In the genomic region with DNA sequence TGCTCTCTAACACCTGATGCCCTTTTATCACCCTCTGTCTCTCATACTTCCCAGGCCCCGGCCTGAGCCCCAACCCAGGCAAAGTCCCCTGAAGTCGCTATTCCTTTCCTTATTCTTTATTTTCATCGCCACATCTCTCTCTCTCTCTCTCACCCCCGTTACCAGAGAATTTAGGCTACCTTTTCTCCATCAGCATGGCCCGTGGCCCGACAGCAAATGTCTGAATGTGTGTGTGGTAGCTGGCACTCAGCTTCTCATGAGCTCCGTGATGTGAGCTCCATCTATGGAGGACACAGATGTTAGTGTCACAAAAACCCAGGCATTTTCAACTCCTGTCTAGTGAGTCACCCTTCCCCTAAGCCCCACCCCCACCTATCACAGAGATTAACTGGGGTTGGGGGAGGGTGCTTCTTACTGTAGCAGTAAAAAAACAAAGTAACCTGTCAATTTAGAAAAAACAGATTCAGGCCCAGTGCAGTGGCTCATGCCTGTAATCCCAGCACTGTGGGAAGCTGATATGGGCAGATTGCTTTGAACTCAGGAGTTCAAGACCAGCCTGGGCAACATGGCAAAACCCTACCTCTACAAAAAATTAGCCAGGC, we compare ENCODE assay signal across 1 cellular context.
TF ChIP-seq lines count a peak whose summit lies in the region.

No MANE protein-coding gene starts in this region.

TF ChIP-seq in GM12878, 131 proteins besides CTCF, POLR2A, EP300 and RAD21 (continued from another document and continues in another):
- TF ChIP-seq REST (IDR thresholded peaks at IDR 0.05; ENCODE audit: low read depth, low read length) = no peak
- no peak for TF ChIP-seq CBX3 (IDR thresholded peaks at IDR 0.05; ENCODE audit: borderline replicate concordance, low read depth)
- no peak; a peak in 1 of 4 replicates for TF ChIP-seq ETV6 (conservative IDR thresholded peaks at IDR 0.05 in 1 of 2, IDR thresholded peaks at IDR 0.05 in 1 of 2; ENCODE audit: borderline replicate concordance in 1 of 2, low read depth in 1 of 2)
- TF ChIP-seq MEF2A (IDR thresholded peaks at IDR 0.05; ENCODE audit: insufficient read depth, low read depth, low read length) = no peak
- TF ChIP-seq TARDBP (IDR thresholded peaks at IDR 0.05; ENCODE audit: borderline replicate concordance) = peak; percentile 73; the same call in 1 of the 2 replicates
- TF ChIP-seq, protein P1, sequence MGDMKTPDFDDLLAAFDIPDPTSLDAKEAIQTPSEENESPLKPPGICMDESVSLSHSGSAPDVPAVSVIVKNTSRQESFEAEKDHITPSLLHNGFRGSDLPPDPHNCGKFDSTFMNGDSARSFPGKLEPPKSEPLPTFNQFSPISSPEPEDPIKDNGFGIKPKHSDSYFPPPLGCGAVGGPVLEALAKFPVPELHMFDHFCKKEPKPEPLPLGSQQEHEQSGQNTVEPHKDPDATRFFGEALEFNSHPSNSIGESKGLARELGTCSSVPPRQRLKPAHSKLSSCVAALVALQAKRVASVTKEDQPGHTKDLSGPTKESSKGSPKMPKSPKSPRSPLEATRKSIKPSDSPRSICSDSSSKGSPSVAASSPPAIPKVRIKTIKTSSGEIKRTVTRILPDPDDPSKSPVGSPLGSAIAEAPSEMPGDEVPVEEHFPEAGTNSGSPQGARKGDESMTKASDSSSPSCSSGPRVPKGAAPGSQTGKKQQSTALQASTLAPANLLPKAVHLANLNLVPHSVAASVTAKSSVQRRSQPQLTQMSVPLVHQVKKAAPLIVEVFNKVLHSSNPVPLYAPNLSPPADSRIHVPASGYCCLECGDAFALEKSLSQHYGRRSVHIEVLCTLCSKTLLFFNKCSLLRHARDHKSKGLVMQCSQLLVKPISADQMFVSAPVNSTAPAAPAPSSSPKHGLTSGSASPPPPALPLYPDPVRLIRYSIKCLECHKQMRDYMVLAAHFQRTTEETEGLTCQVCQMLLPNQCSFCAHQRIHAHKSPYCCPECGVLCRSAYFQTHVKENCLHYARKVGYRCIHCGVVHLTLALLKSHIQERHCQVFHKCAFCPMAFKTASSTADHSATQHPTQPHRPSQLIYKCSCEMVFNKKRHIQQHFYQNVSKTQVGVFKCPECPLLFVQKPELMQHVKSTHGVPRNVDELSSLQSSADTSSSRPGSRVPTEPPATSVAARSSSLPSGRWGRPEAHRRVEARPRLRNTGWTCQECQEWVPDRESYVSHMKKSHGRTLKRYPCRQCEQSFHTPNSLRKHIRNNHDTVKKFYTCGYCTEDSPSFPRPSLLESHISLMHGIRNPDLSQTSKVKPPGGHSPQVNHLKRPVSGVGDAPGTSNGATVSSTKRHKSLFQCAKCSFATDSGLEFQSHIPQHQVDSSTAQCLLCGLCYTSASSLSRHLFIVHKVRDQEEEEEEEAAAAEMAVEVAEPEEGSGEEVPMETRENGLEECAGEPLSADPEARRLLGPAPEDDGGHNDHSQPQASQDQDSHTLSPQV (IDR thresholded peaks at IDR 0.05) = no peak
- TF ChIP-seq CHD2 (IDR thresholded peaks at IDR 0.05; ENCODE audit: borderline replicate concordance, low read depth, low read length) = peak; percentile 89
- no peak for TF ChIP-seq NFYA (IDR thresholded peaks at IDR 0.05; ENCODE audit: borderline replicate concordance, low read depth, low read length)
- TF ChIP-seq EGR1 (IDR thresholded peaks at IDR 0.05; ENCODE audit: borderline replicate concordance in 1 of 2, low read depth in 2 of 2, low read length in 2 of 2) = no peak
- no peak for TF ChIP-seq IRF3 (IDR thresholded peaks at IDR 0.05)
- TF ChIP-seq ZBTB40 (IDR thresholded peaks at IDR 0.05; ENCODE audit: borderline replicate concordance) = no peak
- no peak for TF ChIP-seq CHD4 (IDR thresholded peaks at IDR 0.05)
- TF ChIP-seq MYB (IDR thresholded peaks at IDR 0.05; ENCODE audit: borderline replicate concordance, low read depth, low read length) = no peak
- no peak for TF ChIP-seq ESRRA (IDR thresholded peaks at IDR 0.05; ENCODE audit: low read length)
- TF ChIP-seq ZSCAN29 (IDR thresholded peaks at IDR 0.05) = 0 out of 2 replicates have a peak, but pooled peaks have one; percentile 21
- no peak; the same call in 1 of the 2 replicates for TF ChIP-seq RB1 (IDR thresholded peaks at IDR 0.05; ENCODE audit: borderline replicate concordance)
- TF ChIP-seq, protein P2, sequence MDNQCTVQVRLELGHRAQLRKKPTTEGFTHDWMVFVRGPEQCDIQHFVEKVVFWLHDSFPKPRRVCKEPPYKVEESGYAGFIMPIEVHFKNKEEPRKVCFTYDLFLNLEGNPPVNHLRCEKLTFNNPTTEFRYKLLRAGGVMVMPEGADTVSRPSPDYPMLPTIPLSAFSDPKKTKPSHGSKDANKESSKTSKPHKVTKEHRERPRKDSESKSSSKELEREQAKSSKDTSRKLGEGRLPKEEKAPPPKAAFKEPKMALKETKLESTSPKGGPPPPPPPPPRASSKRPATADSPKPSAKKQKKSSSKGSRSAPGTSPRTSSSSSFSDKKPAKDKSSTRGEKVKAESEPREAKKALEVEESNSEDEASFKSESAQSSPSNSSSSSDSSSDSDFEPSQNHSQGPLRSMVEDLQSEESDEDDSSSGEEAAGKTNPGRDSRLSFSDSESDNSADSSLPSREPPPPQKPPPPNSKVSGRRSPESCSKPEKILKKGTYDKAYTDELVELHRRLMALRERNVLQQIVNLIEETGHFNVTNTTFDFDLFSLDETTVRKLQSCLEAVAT (IDR thresholded peaks at IDR 0.05) = peak; percentile 87
- TF ChIP-seq ELK1 (IDR thresholded peaks at IDR 0.05; ENCODE audit: low read depth, low read length) = no peak
- no peak for TF ChIP-seq HSF1 (IDR thresholded peaks at IDR 0.05; ENCODE audit: low read depth, low read length)
- peak; percentile 68 for TF ChIP-seq NFIC (IDR thresholded peaks at IDR 0.05; ENCODE audit: low read depth, low read length)
- TF ChIP-seq RUNX3 (IDR thresholded peaks at IDR 0.05; ENCODE audit: low read length) = 0 out of 2 replicates have a peak, but pooled peaks have one; percentile 31
- no peak for TF ChIP-seq FOS (IDR thresholded peaks at IDR 0.05; ENCODE audit: borderline replicate concordance, extremely low read depth, insufficient read length)
- no peak for TF ChIP-seq ZNF622 (IDR thresholded peaks at IDR 0.05)
- no peak; the same call in 1 of the 2 replicates for TF ChIP-seq DPF2 (IDR thresholded peaks at IDR 0.05)
- TF ChIP-seq PML (IDR thresholded peaks at IDR 0.05; ENCODE audit: low read length) = no peak
- TF ChIP-seq GATAD2B (conservative IDR thresholded peaks at IDR 0.05; ENCODE audit: low read depth) = no peak
- TF ChIP-seq ASH2L (IDR thresholded peaks at IDR 0.05; ENCODE audit: borderline replicate concordance, low read depth) = no peak
- 0 out of 2 replicates have a peak, but pooled peaks have one; percentile 52 for TF ChIP-seq TAF1 (IDR thresholded peaks at IDR 0.05; ENCODE audit: borderline replicate concordance, low read depth, low read length)
- TF ChIP-seq NR2C2 (IDR thresholded peaks at IDR 0.05; ENCODE audit: borderline replicate concordance, control insufficient read depth, insufficient read length, low read depth) = no peak
- TF ChIP-seq ZNF384 (IDR thresholded peaks at IDR 0.05; ENCODE audit: borderline replicate concordance, low read depth, low read length) = peak; percentile 69; the same call in 1 of the 2 replicates
- peak; percentile 59 for TF ChIP-seq HDGF (IDR thresholded peaks at IDR 0.05)
- no peak for TF ChIP-seq SMARCA5 (IDR thresholded peaks at IDR 0.05)
- TF ChIP-seq POLR2AphosphoS5 (IDR thresholded peaks at IDR 0.05; ENCODE audit: low read length) = peak; percentile 65
- TF ChIP-seq LARP7 (IDR thresholded peaks at IDR 0.05) = no peak
- no peak for TF ChIP-seq STAT3 (IDR thresholded peaks at IDR 0.05; ENCODE audit: low read depth, low read length)
- no peak for TF ChIP-seq CBFB (IDR thresholded peaks at IDR 0.05; ENCODE audit: low read depth)
- TF ChIP-seq RBBP5 (conservative IDR thresholded peaks at IDR 0.05) = no peak
- no peak for TF ChIP-seq GABPA (IDR thresholded peaks at IDR 0.05; ENCODE audit: low read depth)
- TF ChIP-seq WRNIP1 (IDR thresholded peaks at IDR 0.05; ENCODE audit: borderline replicate concordance, low read depth, low read length) = no peak
- no peak for TF ChIP-seq SIN3A (IDR thresholded peaks at IDR 0.05; ENCODE audit: low read depth, low read length)
- no peak for TF ChIP-seq SREBF2 (IDR thresholded peaks at IDR 0.05; ENCODE audit: low read length)
- TF ChIP-seq ZNF274 (IDR thresholded peaks at IDR 0.05; ENCODE audit: insufficient read depth, insufficient read length) = no peak
- TF ChIP-seq YY1 (IDR thresholded peaks at IDR 0.05; ENCODE audit: low read depth, low read length) = peak; percentile 86
- TF ChIP-seq FOXM1 (IDR thresholded peaks at IDR 0.05; ENCODE audit: low read depth, low read length) = peak; percentile 64; the same call in 1 of the 2 replicates
- TF ChIP-seq BHLHE40 (IDR thresholded peaks at IDR 0.05; ENCODE audit: borderline replicate concordance in 1 of 2, low read depth in 2 of 2, low read length in 1 of 2) = peak in 1 of 2 experiments; percentile 62; a peak in 2 of 4 replicates
